In genomic region chr10:95291634-95292039, GRCh38 we compare ENCODE assay signal across 8 cellular contexts. TPM values are rescaled to one million over a fixed set of nuclear protein-coding genes. Genes with fewer than 3 reads are reported as not detected.
DNase-seq lines count a peak whose midpoint lies in the region; ATAC-seq, FAIRE-seq and TF ChIP-seq lines count a peak whose summit lies in the region.

No MANE protein-coding gene starts in this region.

- intact Hi-C loops in activated B cell treated with CpG ODN at 0.5 μM for 24 hours (cut with micrococcal nuclease) = loop anchor here (2.0 to 10.0 kb wide), 5 partner anchors 45 to 753 kb away; partner anchors contain the start of genes CCNJ and SORBS1
- intact Hi-C loops in vagina (cut with DNase I) = no loop called here

- peak overlapping the region in 1 of 2 donors; percentile 78 for H3K4me3 ChIP-seq in vagina

- no peaks in the 10 kb centered on the region for H3K9me3 ChIP-seq in vagina

- peak overlapping the region; percentile 73 for H3K4me3 Mint-ChIP-seq in stimulated activated naive CD8-positive, alpha-beta T cell treated with anti-CD3 and anti-CD28 coated beads, Interleukin-15, Interleukin-2, amounts not matched to agents 100 ng/mL and 50 ng/mL, for 24 hours
- H3K4me3 Mint-ChIP-seq in activated B cell treated with CpG ODN at 0.5 μM for 24 hours (peak overlapping the region; percentile 75), memory B cell (peak overlapping the region; percentile 81)

- H3K27me3 Mint-ChIP-seq in stimulated activated naive CD8-positive, alpha-beta T cell treated with anti-CD3 and anti-CD28 coated beads, Interleukin-15, Interleukin-2, amounts not matched to agents 100 ng/mL and 50 ng/mL, for 24 hours = peaks cover 44% of the 10 kb centered on the region
- H3K27me3 Mint-ChIP-seq in activated B cell treated with CpG ODN at 0.5 μM for 24 hours (no peaks in the 10 kb centered on the region), memory B cell (no peaks in the 10 kb centered on the region)

- H3K36me3 ChIP-seq in vagina = no peaks in the 10 kb centered on the region

- peaks cover 36% of the 10 kb centered on the region for H3K4me1 Mint-ChIP-seq in stimulated activated naive CD8-positive, alpha-beta T cell treated with anti-CD3 and anti-CD28 coated beads, Interleukin-15, Interleukin-2, amounts not matched to agents 100 ng/mL and 50 ng/mL, for 24 hours (ENCODE audit: low read depth)
- H3K4me1 Mint-ChIP-seq in activated B cell treated with CpG ODN at 0.5 μM for 24 hours (peaks cover 89% of the 10 kb centered on the region), memory B cell (peaks cover 68% of the 10 kb centered on the region)

- no peaks in the 10 kb centered on the region for H3K27me3 ChIP-seq in vagina

- no peaks in the 10 kb centered on the region for H3K36me3 Mint-ChIP-seq in stimulated activated naive CD8-positive, alpha-beta T cell treated with anti-CD3 and anti-CD28 coated beads, Interleukin-15, Interleukin-2, amounts not matched to agents 100 ng/mL and 50 ng/mL, for 24 hours (ENCODE audit: low read depth)
- H3K36me3 Mint-ChIP-seq in activated B cell treated with CpG ODN at 0.5 μM for 24 hours (ENCODE audit: low read depth) = peaks cover 3% of the 10 kb centered on the region
- H3K36me3 Mint-ChIP-seq in memory B cell = peaks cover 3% of the 10 kb centered on the region

- DNase-seq in stimulated activated naive CD8-positive, alpha-beta T cell treated with anti-CD3 and anti-CD28 coated beads, Interleukin-15, Interleukin-2, amounts not matched to agents 100 U/mL and 50 U/mL, for 24 hours = no peak
- no peak for DNase-seq in activated B cell treated with CpG ODN at 0.5 μM for 24 hours
- no peak for DNase-seq in memory B cell (ENCODE audit: low spot score in 2 of 2)
- no peak for DNase-seq in vagina (ENCODE audit: extremely low spot score in 2 of 2)
- DNase-seq in cerebellar cortex (ENCODE audit: low spot score) = no peak
- DNase-seq in urothelium cell line (ENCODE audit: low spot score) = no peak
- no peak for DNase-seq in frontal cortex (ENCODE audit: low spot score in 2 of 2)

- TF ChIP-seq POLR2A in vagina (IDR thresholded peaks at IDR 0.05) = no peak

- CTCF ChIA-PET in activated B cell treated with CpG ODN at 0.5 μM for 24 hours (lab: Charles Lee) = interaction anchor here (1.6 to 1.8 kb wide), 2 partner anchors 45 to 72 kb away, joined by 8 read pairs; no protein-coding TSS in a partner anchor

- no peak for ATAC-seq in stimulated activated naive CD8-positive, alpha-beta T cell treated with anti-CD3 and anti-CD28 coated beads, Interleukin-15, Interleukin-2, amounts not matched to agents 100 U/mL and 50 U/mL, for 24 hours
- ATAC-seq in activated B cell treated with CpG ODN at 0.5 μM for 24 hours (ENCODE audit: low read depth) = no peak
- ATAC-seq in memory B cell (ENCODE audit: low read depth) = no peak

- H3K27ac ChIP-seq in vagina = peak overlapping the region; percentile 94

- TF ChIP-seq CTCF in activated B cell treated with CpG ODN at 0.5 μM for 24 hours (IDR thresholded peaks at IDR 0.05) = no peak
- TF ChIP-seq CTCF in vagina (IDR thresholded peaks at IDR 0.05) = no peak

- FAIRE-seq in urothelium cell line (lab: Jason Lieb, UNC) = no peak
- no peak for FAIRE-seq in frontal cortex (lab: Jason Lieb, UNC)

- POLR2A ChIA-PET in activated B cell treated with CpG ODN at 0.5 μM for 24 hours (lab: Charles Lee) = interaction anchor here (1.5 kb wide), 1 partner anchor 15 kb away, joined by 10 read pairs; no protein-coding TSS in a partner anchor

- H3K4me1 ChIP-seq in vagina = peaks cover 51% of the 10 kb centered on the region

- no peaks in the 10 kb centered on the region for H3K9me3 Mint-ChIP-seq in stimulated activated naive CD8-positive, alpha-beta T cell treated with anti-CD3 and anti-CD28 coated beads, Interleukin-15, Interleukin-2, amounts not matched to agents 100 ng/mL and 50 ng/mL, for 24 hours
- H3K9me3 Mint-ChIP-seq in activated B cell treated with CpG ODN at 0.5 μM for 24 hours = no peaks in the 10 kb centered on the region
- H3K9me3 Mint-ChIP-seq in memory B cell = no peaks in the 10 kb centered on the region

- no peak overlapping the region for H3K27ac Mint-ChIP-seq in stimulated activated naive CD8-positive, alpha-beta T cell treated with anti-CD3 and anti-CD28 coated beads, Interleukin-15, Interleukin-2, amounts not matched to agents 100 ng/mL and 50 ng/mL, for 24 hours
- peak overlapping the region; percentile 95 for H3K27ac Mint-ChIP-seq in activated B cell treated with CpG ODN at 0.5 μM for 24 hours
- peak overlapping the region; percentile 96 for H3K27ac Mint-ChIP-seq in memory B cell

RNA-seq across cellular contexts. Expression of gene PDLIM1, which starts 0.8 kb away (rescaled TPM):
- total RNA-seq in activated B cell treated with CpG ODN at 0.5 μM for 24 hours (141 and 149 TPM in 2 replicates), vagina (181 TPM), frontal cortex (2.4 TPM)

Comparison
In these comparisons a context has a peak if more than half of its experiments do, and no peak if none do; other contexts are left out.
1. RNA of gene PDLIM1, which starts 0.8 kb away (total RNA-seq): 181 TPM in vagina (single experiment) and 141 to 149 TPM in activated B cell treated with CpG ODN at 0.5 μM for 24 hours; 2.4 TPM in frontal cortex (single experiment); every median in the first group is over 10 times any median in the second.
2. Peak in every context shown above with its lines, with median percentiles within 50 percentile points of each other: H3K4me3 Mint-ChIP-seq.